In genomic region chr16:22684282-22685161, GRCh38 we compare ENCODE assay signal across 1 cellular context.
TF ChIP-seq lines count a peak whose summit lies in the region.

No MANE protein-coding gene starts in this region.

TF ChIP-seq in GM12878, 131 proteins besides CTCF, POLR2A, EP300 and RAD21 (continued from another document):
- TF ChIP-seq, protein P1, sequence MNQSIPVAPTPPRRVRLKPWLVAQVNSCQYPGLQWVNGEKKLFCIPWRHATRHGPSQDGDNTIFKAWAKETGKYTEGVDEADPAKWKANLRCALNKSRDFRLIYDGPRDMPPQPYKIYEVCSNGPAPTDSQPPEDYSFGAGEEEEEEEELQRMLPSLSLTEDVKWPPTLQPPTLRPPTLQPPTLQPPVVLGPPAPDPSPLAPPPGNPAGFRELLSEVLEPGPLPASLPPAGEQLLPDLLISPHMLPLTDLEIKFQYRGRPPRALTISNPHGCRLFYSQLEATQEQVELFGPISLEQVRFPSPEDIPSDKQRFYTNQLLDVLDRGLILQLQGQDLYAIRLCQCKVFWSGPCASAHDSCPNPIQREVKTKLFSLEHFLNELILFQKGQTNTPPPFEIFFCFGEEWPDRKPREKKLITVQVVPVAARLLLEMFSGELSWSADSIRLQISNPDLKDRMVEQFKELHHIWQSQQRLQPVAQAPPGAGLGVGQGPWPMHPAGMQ (IDR thresholded peaks at IDR 0.05; ENCODE audit: borderline replicate concordance), result 0 out of 2 replicates have a peak, but pooled peaks have one; percentile 8
- TF ChIP-seq NR2C2 (IDR thresholded peaks at IDR 0.05; ENCODE audit: borderline replicate concordance, control insufficient read depth, insufficient read length, low read depth) (no peak), ESRRA (IDR thresholded peaks at IDR 0.05; ENCODE audit: low read length) (no peak), SUPT20H (IDR thresholded peaks at IDR 0.05; ENCODE audit: borderline replicate concordance, control insufficient read depth, low read depth, low read length) (no peak)
